9 cellular contexts compared by ENCODE assay signal in genomic region chr9:33517373-33517772, GRCh38. TPM values are rescaled to one million over a fixed set of nuclear protein-coding genes. Genes with fewer than 3 reads are reported as not detected.
DNase-seq lines count a peak whose midpoint lies in the region; ATAC-seq, FAIRE-seq and TF ChIP-seq lines count a peak whose summit lies in the region.
"Had no signal": no experiment of that assay in that cellular context is flagged by ENCODE, and none has a peak within 500 bp of the region (broad histone marks: within the 10 kb centered on the region; RNA-seq: fewer than 3 reads in every experiment).

No MANE protein-coding gene starts in this region.

- H3K27me3 Mint-ChIP-seq in WTC11 (ENCODE audit: low read depth): peaks cover 14% of the 10 kb centered on the region

- peak; percentile 57; the same call in 1 of the 2 replicates for TF ChIP-seq CTCF in LNCAP (IDR thresholded peaks at IDR 0.05)
- TF ChIP-seq CTCF in WTC11 (IDR thresholded peaks at IDR 0.05): no peak; the same call in 1 of the 2 replicates

- peaks cover 33% of the 10 kb centered on the region for H3K9me3 Mint-ChIP-seq in WTC11

- CTCF ChIA-PET in WTC11 (lab: Charles Lee): interaction anchor here (0.6 to 1.7 kb wide), 11 partner anchors 11 to 142 kb away, joined by 3 to 10 read pairs (median 4); partner anchors contain the start of gene NOL6

- peaks cover 20% of the 10 kb centered on the region for H3K36me3 Mint-ChIP-seq in WTC11

- H3K4me1 Mint-ChIP-seq in WTC11: no peaks in the 10 kb centered on the region

- peak; percentile 97 for FAIRE-seq in islet of Langerhans (lab: Jason Lieb, UNC)

- H3K4me3 Mint-ChIP-seq in WTC11: no peak overlapping the region

- H3K27ac Mint-ChIP-seq in WTC11: no peak overlapping the region

- ATAC-seq in WTC11: peak; percentile 44
- no peak for ATAC-seq in GM21390 (IDR thresholded peaks at IDR 0.05; ENCODE audit: unreplicated experiment)
- no peak for ATAC-seq in GM21423 (IDR thresholded peaks at IDR 0.05; ENCODE audit: unreplicated experiment)

- POLR2A ChIA-PET in WTC11 (lab: Charles Lee): no interaction called here

- peak; percentile 28 for DNase-seq in NCI-H1105 treated with DMSO at 0.1 percent for 48 hours (lab: John Stamatoyannopoulos, UW)
- DNase-seq in NCI-H1105 (lab: John Stamatoyannopoulos, UW): no peak
- no peak for DNase-seq in WTC11 (ENCODE audit: low spot score)
- no peak for DNase-seq in activated CD4-positive, alpha-beta T cell treated with anti-CD3 and anti-CD28 coated beads for 4 hours

TF ChIP-seq in WTC11, 78 proteins besides CTCF, POLR2A, EP300 and RAD21:
- TF ChIP-seq HMGXB4 (CRISPR knock-in tag; IDR thresholded peaks at IDR 0.05): no peak
- no peak for TF ChIP-seq NR2C2 (CRISPR knock-in tag; IDR thresholded peaks at IDR 0.05)
TF ChIP-seq in WTC11: peak in this region for 0.

RNA-seq across cellular contexts. Expression of gene ANKRD18B, which starts 6.7 kb away (rescaled TPM):
- 11.0 to 16.4 TPM (median 13.6 TPM) in 3 replicates for total RNA-seq in WTC11 (2021)
- total RNA-seq: skeletal muscle tissue had no signal

RNA-seq across cellular contexts. Expression of gene NOL6, which starts 43.6 kb away (rescaled TPM):
- 38.6 to 48.5 TPM (median 42.2 TPM) in 3 replicates for total RNA-seq in WTC11 (2021)
